Comparison of ENCODE assay signal across 8 cellular contexts in genomic region chr3:44511238-44511567, GRCh38. TPM values are rescaled to one million over a fixed set of nuclear protein-coding genes. Genes with fewer than 3 reads are reported as not detected.
DNase-seq lines count a peak whose midpoint lies in the region; ATAC-seq and TF ChIP-seq lines count a peak whose summit lies in the region.

No MANE protein-coding gene starts in this region.

- H3K4me3 ChIP-seq in liver (ENCODE audit: low read depth in 1 of 3, low read length in 3 of 3) (peak overlapping the region; percentile 56 to 92 (median 90)), tibial nerve (peak overlapping the region; percentile 63 to 92 (median 78))

- peaks cover 10% of the 10 kb centered on the region for H3K36me3 Mint-ChIP-seq in activated T-cell treated with anti-CD3 and anti-CD28 coated beads, Interleukin-2, amount 50 U/mL, for 4 hours (ENCODE audit: insufficient read depth)

- TF ChIP-seq POLR2A in tibial nerve (IDR thresholded peaks at IDR 0.05) = no peak

- no peak for ATAC-seq in activated T-cell treated with anti-CD3 and anti-CD28 coated beads, Interleukin-2, amount 50 U/mL, for 4 hours
- ATAC-seq in GM21515 (IDR thresholded peaks at IDR 0.05; ENCODE audit: unreplicated experiment) = no peak

- H3K36me3 ChIP-seq in liver (ENCODE audit: control insufficient read depth in 4 of 4, insufficient read depth in 3 of 4, low read depth in 1 of 4, low read length in 3 of 4) = peaks cover 0 to 8% (median 0%) of the 10 kb centered on the region in 4 donors
- H3K36me3 ChIP-seq in tibial nerve = peaks cover 0 to 19% (median 0%) of the 10 kb centered on the region in 3 donors

- WGBS in liver = 31% methylated on average over 4 of the region's 4 CpGs
- WGBS in tibial nerve, 2 donors = 27 to 34% methylated on average over 4 of the region's 4 CpGs

- no peak for TF ChIP-seq EP300 in tibial nerve (IDR thresholded peaks at IDR 0.05)

- H3K9me3 Mint-ChIP-seq in activated T-cell treated with anti-CD3 and anti-CD28 coated beads, Interleukin-2, amount 50 U/mL, for 4 hours = no peaks in the 10 kb centered on the region

- peaks cover 0 to 6% (median under 1%) of the 10 kb centered on the region in 4 donors for H3K9me3 ChIP-seq in liver (ENCODE audit: control insufficient read depth in 4 of 4, low read length in 3 of 4)
- H3K9me3 ChIP-seq in tibial nerve = peaks cover 0 to 12% (median 0%) of the 10 kb centered on the region in 4 donors

- peaks cover 37% of the 10 kb centered on the region for H3K4me1 Mint-ChIP-seq in activated T-cell treated with anti-CD3 and anti-CD28 coated beads, Interleukin-2, amount 50 U/mL, for 4 hours (ENCODE audit: low read depth)

- DNase-seq in activated T-cell treated with anti-CD3 and anti-CD28 coated beads, Interleukin-2, amount 50 U/mL, for 4 hours = no peak
- DNase-seq in activated T-cell treated with anti-CD3 and anti-CD28 coated beads, Interleukin-2, amount 50 U/mL, for 1 hour = no peak
- DNase-seq in tibial nerve (ENCODE audit: low spot score in 2 of 2) = no peak
- no peak for DNase-seq in SKM-1 treated with dmso at 0.1 percent for 144 hours (lab: John Stamatoyannopoulos, UW; ENCODE audit: unreplicated experiment)
- DNase-seq in activated CD8-positive, alpha-beta memory T cell treated with anti-CD3 and anti-CD28 coated beads, Interleukin-2, amount 50 U/mL, for 4 hours = no peak

- H3K27me3 Mint-ChIP-seq in activated T-cell treated with anti-CD3 and anti-CD28 coated beads, Interleukin-2, amount 50 U/mL, for 4 hours (ENCODE audit: low read depth) = no peaks in the 10 kb centered on the region

- H3K27me3 ChIP-seq in liver (ENCODE audit: control insufficient read depth in 4 of 4, insufficient read depth in 4 of 4, low read length in 3 of 4) (no peaks in the 10 kb centered on the region), tibial nerve (no peaks in the 10 kb centered on the region)

- peak overlapping the region in 1 of 2 donors; percentile 32 for H3K9ac ChIP-seq in liver (ENCODE audit: low read depth in 1 of 2, low read length in 2 of 2)

- H3K4me3 Mint-ChIP-seq in activated T-cell treated with anti-CD3 and anti-CD28 coated beads, Interleukin-2, amount 50 U/mL, for 4 hours = peak overlapping the region; percentile 91

- H3K4me1 ChIP-seq in liver (ENCODE audit: control insufficient read depth in 4 of 4, insufficient read depth in 4 of 4, low read length in 3 of 4) = peaks cover 0 to 15% (median 10%) of the 10 kb centered on the region in 4 donors
- peaks cover 0 to 30% (median 6%) of the 10 kb centered on the region in 4 donors for H3K4me1 ChIP-seq in tibial nerve

- H3K27ac ChIP-seq in angular gyrus (ENCODE audit: low read depth, low read length) (peak overlapping the region; percentile 44), liver (ENCODE audit: low read depth in 1 of 2, low read length in 2 of 2) (peak overlapping the region; percentile 75 to 78), tibial nerve (peak overlapping the region; percentile 69 to 95 (median 92))

- no peak for TF ChIP-seq RAD21 in liver (IDR thresholded peaks at IDR 0.05)

- TF ChIP-seq CTCF in liver (IDR thresholded peaks at IDR 0.05; ENCODE audit: low read depth, low read length, missing input control) (no peak), tibial nerve (IDR thresholded peaks at IDR 0.05) (no peak)

TF ChIP-seq in liver, 16 proteins besides CTCF, POLR2A, EP300 and RAD21:
- TF ChIP-seq TAF1 (conservative IDR thresholded peaks at IDR 0.05) (peak; percentile 28), REST (IDR thresholded peaks at IDR 0.05) (no peak), RXRA (IDR thresholded peaks at IDR 0.05) (peak in 1 of 2 donors; percentile 25), GABPA (IDR thresholded peaks at IDR 0.05 in 1 of 2, conservative IDR thresholded peaks at IDR 0.05 in 1 of 2) (no peak), NR2F2 (IDR thresholded peaks at IDR 0.05) (no peak), FOXA1 (IDR thresholded peaks at IDR 0.05) (no peak), HNF4G (IDR thresholded peaks at IDR 0.05) (peak; percentile 18), JUND (IDR thresholded peaks at IDR 0.05) (no peak), FOXA2 (IDR thresholded peaks at IDR 0.05) (no peak), HNF4A (conservative IDR thresholded peaks at IDR 0.05) (peak; percentile 58 to 59), ATF3 (IDR thresholded peaks at IDR 0.05) (no peak), ZBTB33 (IDR thresholded peaks at IDR 0.05) (no peak), YY1 (IDR thresholded peaks at IDR 0.05) (no peak), EGR1 (IDR thresholded peaks at IDR 0.05; ENCODE audit: low read depth in 2 of 2) (no peak), MAX (IDR thresholded peaks at IDR 0.05) (no peak), SP1 (IDR thresholded peaks at IDR 0.05) (peak; percentile 43)

RNA-seq across cellular contexts. Expression of gene ZNF445, which starts 33.7 kb away (rescaled TPM):
- total RNA-seq in activated T-cell treated with anti-CD3 and anti-CD28 coated beads, Interleukin-2, amount 50 U/mL, for 4 hours = 1 to 10 TPM; 7.5 to 9.4 (median 8.7) TPM
- total RNA-seq in liver (1 to 10 TPM; 7.6 to 8.7 TPM), tibial nerve (10 to 100 TPM in 3 of 4 donors, 1 to 10 TPM in 1; 9.6 to 15.7 (median 13.6) TPM)
- 1 to 10 TPM; 2.1 to 2.2 TPM for polyA plus RNA-seq in liver

RNA-seq across cellular contexts. Expression of gene ZKSCAN7, which starts 43.8 kb away (rescaled TPM):
- 1 to 10 TPM; 2.0 to 2.3 (median 2.0) TPM for total RNA-seq in activated T-cell treated with anti-CD3 and anti-CD28 coated beads, Interleukin-2, amount 50 U/mL, for 4 hours
- total RNA-seq in liver (1 to 10 TPM; 3.2 to 4.4 TPM), tibial nerve (10 to 100 TPM in 3 of 4 donors, 1 to 10 TPM in 1; 6.5 to 11.1 (median 10.3) TPM)
- polyA plus RNA-seq in liver = 1 to 10 TPM; 1.1 to 1.2 TPM
